In the genomic region with DNA sequence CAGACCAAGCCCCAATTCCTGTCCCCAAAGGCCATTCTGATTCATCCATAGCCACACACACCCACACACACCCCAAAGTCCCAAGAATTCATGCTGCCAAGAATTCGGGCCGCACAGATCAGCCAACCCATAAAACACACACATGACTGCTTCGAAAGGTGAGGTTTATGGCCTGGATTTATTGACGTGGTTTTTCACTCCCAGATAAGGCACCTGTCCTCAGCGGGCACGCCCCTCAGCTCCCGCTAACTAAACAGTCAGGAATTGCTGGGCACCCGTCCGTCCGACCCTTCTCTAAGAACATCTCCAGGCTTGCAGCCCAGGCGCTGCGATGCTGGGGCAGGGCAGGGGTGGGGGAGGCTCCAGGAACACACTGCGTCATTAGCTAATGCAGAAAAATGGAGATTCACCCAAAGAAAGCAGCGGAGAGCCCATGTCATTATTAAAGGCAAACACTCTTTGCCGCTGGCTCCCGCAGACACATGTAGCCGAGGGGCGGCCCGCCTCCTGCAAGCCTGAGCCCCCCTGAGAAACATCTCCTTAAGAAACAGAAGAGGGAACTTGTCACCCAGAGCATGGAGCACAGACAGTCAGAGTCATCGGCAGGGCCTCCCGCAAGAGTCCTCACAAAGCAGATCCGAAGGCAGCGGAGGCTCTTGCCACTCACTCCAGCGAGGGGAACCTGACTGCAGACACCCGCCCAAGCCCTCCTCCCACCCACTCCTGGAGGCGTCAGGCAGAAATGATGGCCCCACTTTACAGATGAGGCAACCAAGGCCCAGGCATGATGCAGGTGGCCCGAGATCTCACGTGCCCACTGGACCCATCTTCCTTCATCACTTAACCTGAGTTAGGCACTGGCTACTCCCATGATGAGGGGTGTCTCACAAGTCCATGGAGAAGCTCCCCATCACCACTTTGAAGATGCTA, we compare ENCODE assay signal across 15 cellular contexts. TPM values are rescaled to one million over a fixed set of nuclear protein-coding genes. Genes with fewer than 3 reads are reported as not detected.
DNase-seq lines count a peak whose midpoint lies in the region; ATAC-seq and TF ChIP-seq lines count a peak whose summit lies in the region.
"Had no signal": no experiment of that assay in that cellular context is flagged by ENCODE, and none has a peak within 500 bp of the region (broad histone marks: within the 10 kb centered on the region; RNA-seq: fewer than 3 reads in every experiment).

No MANE protein-coding gene starts in this region.

- H3K27ac ChIP-seq in PC-3 (ENCODE audit: low read length) (no peak overlapping the region), trophoblast cell (ENCODE audit: low read depth, low read length) (no peak overlapping the region)
- H3K27ac ChIP-seq: thyroid gland had no signal

- H3K4me3 Mint-ChIP-seq in Caco-2 (ENCODE audit: unreplicated experiment): peak overlapping the region; percentile 63
- H3K4me3 Mint-ChIP-seq: activated CD4-positive, alpha-beta T cell treated with anti-CD3 and anti-CD28 coated beads, Interleukin-2, amount 10 ng/mL, durations not matched to agents 24 days and 14 days; activated T-cell treated with anti-CD3 and anti-CD28 coated beads, Interleukin-2, amount 50 U/mL, for 24 hours had no signal

- H3K4ac ChIP-seq in trophoblast cell (ENCODE audit: low read depth, low read length): peak overlapping the region; percentile 97

- H3K9me2 ChIP-seq in PC-3 (replicated peaks; ENCODE audit: low read length): no peaks in the 10 kb centered on the region

- whole genome bisulfite sequencing in trophoblast cell (ENCODE audit: extremely low coverage, insufficient coverage, insufficient read length): no CpG with 5 or more reads among the region's 28 CpGs

- no peak overlapping the region for H4K91ac ChIP-seq in trophoblast cell (ENCODE audit: low read depth, low read length)

- ATAC-seq in PC-3: peak; percentile 50
- ATAC-seq in left ventricle myocardium superior: no peak
- ATAC-seq in GM21367 (IDR thresholded peaks at IDR 0.05; ENCODE audit: unreplicated experiment): no peak
- no peak for ATAC-seq in activated naive CD4-positive, alpha-beta T cell treated with anti-CD3 and anti-CD28 coated beads, Interleukin-2, amount 50 U/mL, for 72 hours

- CTCF ChIA-PET in Caco-2 (lab: Charles Lee): no interaction called here
- CTCF ChIA-PET in PC-3 (lab: Charles Lee): no interaction called here

- peaks cover 5% of the 10 kb centered on the region for H3K36me3 Mint-ChIP-seq in Caco-2 (ENCODE audit: insufficient read depth, unreplicated experiment)
- H3K36me3 Mint-ChIP-seq in activated naive CD4-positive, alpha-beta T cell treated with anti-CD3 and anti-CD28 coated beads, Interleukin-2, amount 50 U/mL, for 72 hours: no peaks in the 10 kb centered on the region

- no peak overlapping the region for H2BK5ac ChIP-seq in trophoblast cell (ENCODE audit: low read depth, low read length, poor library complexity)

- peaks cover 55% of the 10 kb centered on the region for H3K4me1 ChIP-seq in Caco-2
- H3K4me1 ChIP-seq in PC-3 (ENCODE audit: insufficient read depth, low read length): peaks cover 13% of the 10 kb centered on the region
- H3K4me1 ChIP-seq in trophoblast cell (ENCODE audit: control insufficient read depth in 1 of 2, insufficient read depth in 2 of 2, low read length in 2 of 2): peaks cover 50 to 63% of the 10 kb centered on the region in 2 experiments

- H3K4me2 ChIP-seq in PC-3 (ENCODE audit: low read length): no peak overlapping the region
- no peak overlapping the region for H3K4me2 ChIP-seq in trophoblast cell (ENCODE audit: low read length)

- H3K23ac ChIP-seq in trophoblast cell (ENCODE audit: low read length): no peak overlapping the region

- H3F3A ChIP-seq in PC-3 (ENCODE audit: low read length, unreplicated experiment): no peaks in the 10 kb centered on the region

- H2BK120ac ChIP-seq in trophoblast cell (ENCODE audit: insufficient read depth, low read length, poor library complexity): no peak overlapping the region

- H4K20me1 ChIP-seq in PC-3 (ENCODE audit: low read length): peaks cover 40% of the 10 kb centered on the region

- intact Hi-C loops in Caco-2 (cut with micrococcal nuclease; ENCODE audit: unreplicated experiment): no loop called here
- intact Hi-C loops in PC-3 (cut with micrococcal nuclease): no loop called here
- intact Hi-C loops in left ventricle myocardium superior (cut with micrococcal nuclease): no loop called here

- peaks cover 2% of the 10 kb centered on the region for H3K79me1 ChIP-seq in trophoblast cell (ENCODE audit: low read length)

- no peaks in the 10 kb centered on the region for H3K9me3 Mint-ChIP-seq in Caco-2 (ENCODE audit: unreplicated experiment)
- no peaks in the 10 kb centered on the region for H3K9me3 Mint-ChIP-seq in activated naive CD4-positive, alpha-beta T cell treated with anti-CD3 and anti-CD28 coated beads, Interleukin-2, amount 50 U/mL, for 72 hours
- H3K9me3 Mint-ChIP-seq: activated CD4-positive, alpha-beta T cell treated with anti-CD3 and anti-CD28 coated beads, Interleukin-2, amount 10 ng/mL, durations not matched to agents 24 days and 14 days; activated T-cell treated with anti-CD3 and anti-CD28 coated beads, Interleukin-2, amount 50 U/mL, for 24 hours had no signal

- H3K27me3 ChIP-seq in Caco-2 (replicated peaks; ENCODE audit: control insufficient read depth, insufficient read depth, low read length): no peaks in the 10 kb centered on the region
- no peaks in the 10 kb centered on the region for H3K27me3 ChIP-seq in PC-3 (ENCODE audit: low read length)
- H3K27me3 ChIP-seq in trophoblast cell (ENCODE audit: insufficient read depth, low read length): no peaks in the 10 kb centered on the region
- H3K27me3 ChIP-seq: pancreas, thyroid gland had no signal

- H2AK5ac ChIP-seq in trophoblast cell (ENCODE audit: low read length): no peak overlapping the region

- DNase-seq in Caco-2 (peak; percentile 72 to 84), PC-3 (peak; percentile 58), left ventricle myocardium superior (peak; percentile 17), trophoblast cell (no peak), mucosa of gallbladder (ENCODE audit: low spot score) (no peak)
- no peak for DNase-seq in stimulated activated naive CD4-positive, alpha-beta T cell (lab: John Stamatoyannopoulos, UW)
- DNase-seq in activated naive CD4-positive, alpha-beta T cell treated with anti-CD3 and anti-CD28 coated beads, Interleukin-2, amount 50 U/mL, for 72 hours (ENCODE audit: low spot score in 2 of 2): no peak
- DNase-seq: activated CD4-positive, alpha-beta T cell treated with anti-CD3 and anti-CD28 coated beads, Interleukin-2, amount 10 ng/mL, durations not matched to agents 24 days and 14 days; activated T-cell treated with anti-CD3 and anti-CD28 coated beads, Interleukin-2, amount 50 U/mL, for 24 hours; mesenchymal stem cell; NCI-H2227 treated with DMSO at 0.1 percent for 48 hours; T-helper 2 cell; thyroid gland had no signal

- no peaks in the 10 kb centered on the region for H3K27me3 Mint-ChIP-seq in Caco-2 (ENCODE audit: insufficient read depth, unreplicated experiment)
- H3K27me3 Mint-ChIP-seq: activated CD4-positive, alpha-beta T cell treated with anti-CD3 and anti-CD28 coated beads, Interleukin-2, amount 10 ng/mL, durations not matched to agents 24 days and 14 days; activated T-cell treated with anti-CD3 and anti-CD28 coated beads, Interleukin-2, amount 50 U/mL, for 24 hours had no signal

- no peak overlapping the region for H3K18ac ChIP-seq in trophoblast cell (ENCODE audit: low read length)

- H3K79me2 ChIP-seq in PC-3 (ENCODE audit: low read length): peaks cover 94% of the 10 kb centered on the region
- H3K79me2 ChIP-seq in trophoblast cell (ENCODE audit: control insufficient read depth, insufficient read depth, low read length, poor library complexity): peaks cover 76% of the 10 kb centered on the region

- H3K9ac ChIP-seq in PC-3 (ENCODE audit: low read length) (no peak overlapping the region), trophoblast cell (ENCODE audit: low read length) (no peak overlapping the region)

- no peak overlapping the region for H2BK12ac ChIP-seq in trophoblast cell (ENCODE audit: low read length)

- H4K8ac ChIP-seq in trophoblast cell (ENCODE audit: low read depth, low read length): no peak overlapping the region

- no peaks in the 10 kb centered on the region for H3K9me3 ChIP-seq in Caco-2
- H3K9me3 ChIP-seq in PC-3 (ENCODE audit: low read length): no peaks in the 10 kb centered on the region
- peaks cover 3% of the 10 kb centered on the region for H3K9me3 ChIP-seq in trophoblast cell (ENCODE audit: insufficient read depth, low read depth, low read length)
- H3K9me3 ChIP-seq: pancreas, thyroid gland had no signal

- no peak overlapping the region for H3K14ac ChIP-seq in trophoblast cell (ENCODE audit: low read length)

- H3K36me3 ChIP-seq in Caco-2 (ENCODE audit: control insufficient read depth, insufficient read depth, low read length) (no peaks in the 10 kb centered on the region), PC-3 (ENCODE audit: low read depth, low read length) (no peaks in the 10 kb centered on the region), trophoblast cell (ENCODE audit: control insufficient read depth in 1 of 2, insufficient read depth in 2 of 2, low read length in 2 of 2) (peaks cover 10 to 15% of the 10 kb centered on the region in 2 experiments)
- H3K36me3 ChIP-seq: pancreas, thyroid gland had no signal

- BruUV-seq in Caco-2 (replicated peaks; lab: Mats Ljungman, UMichigan) (no TSS peak), PC-3 (replicated peaks; lab: Mats Ljungman, UMichigan) (no TSS peak)

- TF ChIP-seq CTCF in Caco-2 (IDR thresholded peaks at IDR 0.05; ENCODE audit: insufficient read depth in 1 of 2, low read depth in 1 of 2, low read length in 1 of 2, severe bottlenecking in 1 of 2, unreplicated experiment in 1 of 2): no peak
- no peak for TF ChIP-seq CTCF in PC-3 (conservative IDR thresholded peaks at IDR 0.05; ENCODE audit: low read depth, low read length)

- H4K12ac ChIP-seq in trophoblast cell (ENCODE audit: low read depth, low read length): no peak overlapping the region

- H2AFZ ChIP-seq in PC-3 (ENCODE audit: low read length): no peak overlapping the region
- H2AFZ ChIP-seq in trophoblast cell (ENCODE audit: insufficient read depth, low read length, poor library complexity): no peak overlapping the region

- H3K27ac Mint-ChIP-seq in Caco-2 (ENCODE audit: unreplicated experiment): peak overlapping the region; percentile 85
- H3K27ac Mint-ChIP-seq in activated naive CD4-positive, alpha-beta T cell treated with anti-CD3 and anti-CD28 coated beads, Interleukin-2, amount 50 U/mL, for 72 hours: no peak overlapping the region
- H3K27ac Mint-ChIP-seq: activated CD4-positive, alpha-beta T cell treated with anti-CD3 and anti-CD28 coated beads, Interleukin-2, amount 10 ng/mL, durations not matched to agents 24 days and 14 days; activated T-cell treated with anti-CD3 and anti-CD28 coated beads, Interleukin-2, amount 50 U/mL, for 24 hours had no signal

- H3K4me3 ChIP-seq in Caco-2 (ENCODE audit: low read depth, low read length): no peak overlapping the region
- H3K4me3 ChIP-seq in PC-3 (ENCODE audit: low read length): no peak overlapping the region
- no peak overlapping the region for H3K4me3 ChIP-seq in trophoblast cell (ENCODE audit: low read depth, low read length)
- H3K4me3 ChIP-seq: pancreas, thyroid gland had no signal

- POLR2A ChIA-PET in Caco-2 (lab: Charles Lee): no interaction called here
- POLR2A ChIA-PET in PC-3 (lab: Charles Lee; ENCODE audit: unreplicated experiment): no interaction called here

- H3K4me1 Mint-ChIP-seq in Caco-2 (ENCODE audit: low read depth, unreplicated experiment): peaks cover 28% of the 10 kb centered on the region
- H3K4me1 Mint-ChIP-seq: activated CD4-positive, alpha-beta T cell treated with anti-CD3 and anti-CD28 coated beads, Interleukin-2, amount 10 ng/mL, durations not matched to agents 24 days and 14 days had no signal

RNA-seq across cellular contexts. Expression of a gene that starts 19.8 kb away (rescaled TPM):
- total RNA-seq in Caco-2 (2022) (51.8 and 55.3 TPM in 2 replicates), PC-3 (2014; rRNA removed) (9.7 and 15.9 TPM in 2 replicates), left ventricle myocardium superior (6.1 TPM), mucosa of gallbladder (64.4 TPM)
- 54.6 and 55.9 TPM in 2 replicates for polyA plus RNA-seq in trophoblast cell (2013)
- 1 to 10 TPM; 7.5 to 9.1 TPM for total RNA-seq in activated naive CD4-positive, alpha-beta T cell treated with anti-CD3 and anti-CD28 coated beads, Interleukin-2, amount 50 U/mL, for 72 hours

RNA-seq across cellular contexts. Expression of a gene that starts 53.0 kb away (rescaled TPM):
- total RNA-seq in Caco-2 (2022) (9.1 and 9.4 TPM in 2 replicates), PC-3 (2014; rRNA removed) (13.6 and 19.9 TPM in 2 replicates), left ventricle myocardium superior (4.7 TPM), mucosa of gallbladder (31.0 TPM)
- 7.4 and 8.4 TPM in 2 replicates for polyA plus RNA-seq in trophoblast cell (2013)
- 10 to 100 TPM in 1 of 2 donors, 1 to 10 TPM in 1; 3.7 to 19.8 TPM for total RNA-seq in activated naive CD4-positive, alpha-beta T cell treated with anti-CD3 and anti-CD28 coated beads, Interleukin-2, amount 50 U/mL, for 72 hours

Comparison
In these comparisons a context has a peak if more than half of its experiments do, and no peak if none do; other contexts are left out.
1. DNase-seq: peak in Caco-2 (2 of 2), PC-3 (single experiment) and left ventricle myocardium superior (single experiment); none in trophoblast cell (0 of 2), stimulated activated naive CD4-positive, alpha-beta T cell (0 of 6), mucosa of gallbladder (single experiment) and activated naive CD4-positive, alpha-beta T cell treated with anti-CD3 and anti-CD28 coated beads, Interleukin-2, amount 50 U/mL, for 72 hours (0 of 2).